Comparison of ENCODE assay signal across 8 cellular contexts in genomic region chr17:82106697-82107305, GRCh38. TPM values are rescaled to one million over a fixed set of nuclear protein-coding genes. Genes with fewer than 3 reads are reported as not detected.
DNase-seq lines count a peak whose midpoint lies in the region; ATAC-seq lines count a peak whose summit lies in the region.

No MANE protein-coding gene starts in this region.

- no peaks in the 10 kb centered on the region for H3K36me3 Mint-ChIP-seq in activated CD4-positive, alpha-beta T cell treated with anti-CD3 and anti-CD28 coated beads, Interleukin-2, amount 10 ng/mL, durations not matched to agents 7 days and 5 days (ENCODE audit: low read depth)
- H3K36me3 Mint-ChIP-seq in activated T-helper 17 cell treated with anti-CD3 and anti-CD28 coated beads, Interleukin-2, amount 50 U/mL, for 72 hours (ENCODE audit: low read depth): no peaks in the 10 kb centered on the region

- peak overlapping the region; percentile 95 for H3K27ac ChIP-seq in thymus (ENCODE audit: low read depth)

- H3K27me3 Mint-ChIP-seq in activated CD4-positive, alpha-beta T cell treated with anti-CD3 and anti-CD28 coated beads, Interleukin-2, amount 10 ng/mL, durations not matched to agents 7 days and 5 days: no peaks in the 10 kb centered on the region
- H3K27me3 Mint-ChIP-seq in activated T-helper 17 cell treated with anti-CD3 and anti-CD28 coated beads, Interleukin-2, amount 50 U/mL, for 72 hours: no peaks in the 10 kb centered on the region

- H3K27ac Mint-ChIP-seq in activated CD4-positive, alpha-beta T cell treated with anti-CD3 and anti-CD28 coated beads, Interleukin-2, amount 10 ng/mL, durations not matched to agents 7 days and 5 days: peak overlapping the region; percentile 96
- H3K27ac Mint-ChIP-seq in activated T-helper 17 cell treated with anti-CD3 and anti-CD28 coated beads, Interleukin-2, amount 50 U/mL, for 72 hours: peak overlapping the region; percentile 92

- H3K9me3 ChIP-seq in thymus (ENCODE audit: control insufficient read depth): no peaks in the 10 kb centered on the region

- peak overlapping the region; percentile 61 for H3K4me3 ChIP-seq in thymus (ENCODE audit: low read length)

- POLR2A ChIA-PET in activated CD4-positive, alpha-beta T cell treated with anti-CD3 and anti-CD28 coated beads, Interleukin-2, amount 10 ng/mL, durations not matched to agents 7 days and 5 days (lab: Charles Lee): interaction anchor here (1.1 kb wide), 1 partner anchor 15 kb away, joined by 3 read pairs; no protein-coding TSS in a partner anchor

- CTCF ChIA-PET in activated CD4-positive, alpha-beta T cell treated with anti-CD3 and anti-CD28 coated beads, Interleukin-2, amount 10 ng/mL, durations not matched to agents 7 days and 5 days (lab: Charles Lee): interaction anchor here (0.8 to 2.7 kb wide), 14 partner anchors 14 to 147 kb away, joined by 3 to 22 read pairs (median 4); partner anchors contain the start of gene DCXR

- intact Hi-C loops in left colon (cut with DNase I, micrococcal nuclease): no loop called here

- no peaks in the 10 kb centered on the region for H3K27me3 ChIP-seq in thymus (ENCODE audit: control insufficient read depth, insufficient read depth)

- no peak for ATAC-seq in activated T-helper 17 cell treated with anti-CD3 and anti-CD28 coated beads, Interleukin-2, amount 50 U/mL, for 72 hours (replicated peaks)
- peak; percentile 2 for ATAC-seq in left colon
- ATAC-seq in HG03095 (IDR thresholded peaks at IDR 0.05; ENCODE audit: unreplicated experiment): no peak

- DNase-seq in activated CD4-positive, alpha-beta T cell treated with anti-CD3 and anti-CD28 coated beads, Interleukin-2, amount 10 ng/mL, durations not matched to agents 7 days and 5 days: no peak
- DNase-seq in activated CD4-positive, alpha-beta T cell treated with anti-CD3 and anti-CD28 coated beads for 48 hours: no peak
- DNase-seq in left colon (no peak), NCI-H1048 (lab: John Stamatoyannopoulos, UW) (no peak), NCI-H2227 treated with DMSO at 0.1 percent for 48 hours (lab: John Stamatoyannopoulos, UW) (no peak)

- H3K4me3 Mint-ChIP-seq in activated CD4-positive, alpha-beta T cell treated with anti-CD3 and anti-CD28 coated beads, Interleukin-2, amount 10 ng/mL, durations not matched to agents 7 days and 5 days: peak overlapping the region; percentile 86
- H3K4me3 Mint-ChIP-seq in activated T-helper 17 cell treated with anti-CD3 and anti-CD28 coated beads, Interleukin-2, amount 50 U/mL, for 72 hours: peak overlapping the region; percentile 90

- WGBS in thymus: 62% methylated on average over 9 of the region's 9 CpGs

- H3K9me3 Mint-ChIP-seq in activated CD4-positive, alpha-beta T cell treated with anti-CD3 and anti-CD28 coated beads, Interleukin-2, amount 10 ng/mL, durations not matched to agents 7 days and 5 days: no peaks in the 10 kb centered on the region
- H3K9me3 Mint-ChIP-seq in activated T-helper 17 cell treated with anti-CD3 and anti-CD28 coated beads, Interleukin-2, amount 50 U/mL, for 72 hours: no peaks in the 10 kb centered on the region

- peaks cover 8% of the 10 kb centered on the region for H3K36me3 ChIP-seq in thymus (ENCODE audit: control insufficient read depth, insufficient read depth)

- H3K4me1 ChIP-seq in thymus (ENCODE audit: control insufficient read depth, insufficient read depth, low read length): peaks cover 22% of the 10 kb centered on the region

- peaks cover 46% of the 10 kb centered on the region for H3K4me1 Mint-ChIP-seq in activated CD4-positive, alpha-beta T cell treated with anti-CD3 and anti-CD28 coated beads, Interleukin-2, amount 10 ng/mL, durations not matched to agents 7 days and 5 days
- no peaks in the 10 kb centered on the region for H3K4me1 Mint-ChIP-seq in activated T-helper 17 cell treated with anti-CD3 and anti-CD28 coated beads, Interleukin-2, amount 50 U/mL, for 72 hours

RNA-seq across cellular contexts. Expression of gene FASN, which starts 8.8 kb away (rescaled TPM):
- 100 to 1,000 TPM; 138 to 139 TPM for total RNA-seq in activated CD4-positive, alpha-beta T cell treated with anti-CD3 and anti-CD28 coated beads, Interleukin-2, amount 10 ng/mL, durations not matched to agents 7 days and 5 days
- 100 to 1,000 TPM; 109 to 242 TPM for total RNA-seq in activated T-helper 17 cell treated with anti-CD3 and anti-CD28 coated beads, Interleukin-2, amount 50 U/mL, for 72 hours
- 100 to 1,000 TPM in 1 of 2 donors, 10 to 100 TPM in 1; 89.0 to 171 TPM for total RNA-seq in left colon
- 19.0 TPM for polyA plus RNA-seq in thymus

RNA-seq across cellular contexts. Expression of gene DUS1L, which starts 41.2 kb away (rescaled TPM):
- 100 to 1,000 TPM; 113 to 127 TPM for total RNA-seq in activated CD4-positive, alpha-beta T cell treated with anti-CD3 and anti-CD28 coated beads, Interleukin-2, amount 10 ng/mL, durations not matched to agents 7 days and 5 days
- total RNA-seq in activated T-helper 17 cell treated with anti-CD3 and anti-CD28 coated beads, Interleukin-2, amount 50 U/mL, for 72 hours: 100 to 1,000 TPM in 1 of 2 donors, 10 to 100 TPM in 1; 59.7 to 129 TPM
- 100 to 1,000 TPM; 127 to 146 TPM for total RNA-seq in left colon
- polyA plus RNA-seq in thymus: 147 TPM

RNA-seq across cellular contexts. Expression of gene GPS1, which starts 55.1 kb away (rescaled TPM):
- 10 to 100 TPM; 78.5 to 92.1 TPM for total RNA-seq in activated CD4-positive, alpha-beta T cell treated with anti-CD3 and anti-CD28 coated beads, Interleukin-2, amount 10 ng/mL, durations not matched to agents 7 days and 5 days
- 10 to 100 TPM; 46.2 to 97.2 TPM for total RNA-seq in activated T-helper 17 cell treated with anti-CD3 and anti-CD28 coated beads, Interleukin-2, amount 50 U/mL, for 72 hours
- 10 to 100 TPM; 80.7 to 87.4 TPM for total RNA-seq in left colon
- polyA plus RNA-seq in thymus: 98.3 TPM

RNA-seq across cellular contexts. Expression of gene RFNG, which starts 55.2 kb away (rescaled TPM):
- 10 to 100 TPM; 29.0 to 29.8 TPM for total RNA-seq in activated CD4-positive, alpha-beta T cell treated with anti-CD3 and anti-CD28 coated beads, Interleukin-2, amount 10 ng/mL, durations not matched to agents 7 days and 5 days
- total RNA-seq in activated T-helper 17 cell treated with anti-CD3 and anti-CD28 coated beads, Interleukin-2, amount 50 U/mL, for 72 hours: 10 to 100 TPM; 21.1 to 25.2 TPM
- 10 to 100 TPM; 31.5 to 32.3 TPM for total RNA-seq in left colon
- polyA plus RNA-seq in thymus: 45.4 TPM
